In the genomic region with DNA sequence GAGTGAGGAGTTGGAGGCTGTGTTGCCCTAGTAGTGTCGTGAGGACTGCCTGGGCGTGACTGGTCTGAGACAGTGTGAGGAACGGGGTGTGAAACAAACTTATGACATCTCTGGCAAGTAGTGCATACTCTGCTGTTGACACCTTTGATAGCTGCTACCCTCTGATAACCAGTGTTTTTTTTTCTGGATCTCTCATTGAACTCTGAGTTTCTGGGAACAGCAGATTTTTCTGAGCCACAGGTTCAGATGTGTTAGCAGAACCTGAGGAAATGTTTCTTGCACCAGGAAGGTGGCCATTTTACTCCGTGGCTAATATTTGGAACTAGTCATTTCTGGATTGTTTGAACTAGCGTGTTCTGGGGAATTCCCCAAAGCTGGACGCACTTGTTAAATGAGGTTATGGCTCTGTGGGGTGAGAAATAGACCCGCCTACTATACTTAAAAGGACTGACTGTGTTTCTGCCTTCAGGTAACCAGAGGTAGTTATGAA, we compare ENCODE assay signal across 13 cellular contexts. TPM values are rescaled to one million over a fixed set of nuclear protein-coding genes. Genes with fewer than 3 reads are reported as not detected.
DNase-seq lines count a peak whose midpoint lies in the region; ATAC-seq, FAIRE-seq and TF ChIP-seq lines count a peak whose summit lies in the region.
"Had no signal": no experiment of that assay in that cellular context is flagged by ENCODE, and none has a peak within 500 bp of the region (broad histone marks: within the 10 kb centered on the region; RNA-seq: fewer than 3 reads in every experiment).

No MANE protein-coding gene starts in this region.

- no peaks in the 10 kb centered on the region for H4K20me1 ChIP-seq in GM12878 (ENCODE audit: control insufficient read depth, insufficient read depth)

- peak overlapping the region; percentile 38 for H3K4me2 ChIP-seq in GM12878 (ENCODE audit: control insufficient read depth, insufficient read depth)

- peak overlapping the region; percentile 20 for H3K27ac ChIP-seq in GM12878 (ENCODE audit: control insufficient read depth, insufficient read depth)
- H3K27ac ChIP-seq: heart right ventricle, upper lobe of left lung had no signal

- H3K9me3 ChIP-seq in GM12878 (replicated peaks; ENCODE audit: control insufficient read depth, insufficient read depth, low read length) = no peaks in the 10 kb centered on the region
- H3K9me3 ChIP-seq: HAP-1, heart right ventricle, upper lobe of left lung had no signal

- no peak for TF ChIP-seq CTCF in GM12878 (IDR thresholded peaks at IDR 0.05 in 2 of 3, conservative IDR thresholded peaks at IDR 0.05 in 1 of 3; ENCODE audit: control insufficient read depth in 2 of 3, extremely low read depth in 1 of 3, insufficient read depth in 1 of 3, low read depth in 3 of 3, low read length in 3 of 3)

- H3K27me3 ChIP-seq in GM12878 (replicated peaks in 1 of 2; ENCODE audit: control insufficient read depth in 2 of 2, insufficient read depth in 2 of 2, low read length in 1 of 2) = no peaks in the 10 kb centered on the region
- H3K27me3 ChIP-seq: heart right ventricle, upper lobe of left lung had no signal

- WGBS in GM12878 (ENCODE audit: insufficient coverage, insufficient replicate concordance, low lambda C conversion rate, missing lambda C conversion rate) = 20% methylated on average over 7 of the region's 7 CpGs

- POLR2A ChIA-PET in GM12878 (lab: Charles Lee) = interaction anchor here (1.0 to 6.6 kb wide), 4 partner anchors 13 to 49 kb away, joined by 4 to 38 read pairs (median 4); no protein-coding TSS in a partner anchor

- DNase-seq in GM12878 (ENCODE audit: low read depth, low spot score) = peak; percentile 75
- DNase-seq in NCI-H1048 (lab: John Stamatoyannopoulos, UW) = no peak
- DNase-seq in NCI-H1092 (lab: John Stamatoyannopoulos, UW) = no peak
- no peak for DNase-seq in NCI-H69 (lab: John Stamatoyannopoulos, UW)
- no peak for DNase-seq in A172 (ENCODE audit: low spot score)
- DNase-seq: activated CD8-positive, alpha-beta memory T cell treated with anti-CD3 and anti-CD28 coated beads, Interleukin-2, amount 10 ng/mL, durations not matched to agents 7 days and 5 days; central memory CD4-positive, alpha-beta T cell; heart right ventricle had no signal

- H2AFZ ChIP-seq in GM12878 (ENCODE audit: control insufficient read depth, low read depth, low read length) = peak overlapping the region; percentile 63

- in situ Hi-C loops in GM12878 (cut with MboI) = no loop called here

- CTCF ChIA-PET in GM12878 (lab: Yijun Ruan, JAX) = interaction anchor here (0.6 to 2.7 kb wide), 2 partner anchors 26 to 74 kb away, joined by 3 to 11 read pairs; no protein-coding TSS in a partner anchor

- TF ChIP-seq RAD21 in GM12878 (IDR thresholded peaks at IDR 0.05; ENCODE audit: insufficient read depth, low read depth, low read length) = no peak

- H3K9ac ChIP-seq in GM12878 (ENCODE audit: control insufficient read depth, insufficient read depth, low read length) = no peak overlapping the region; the same call in 1 of the 2 replicates

- FAIRE-seq in GM12878 (lab: Jason Lieb, UNC) = peak; percentile 75

- intact Hi-C loops in GM12878 (cut with micrococcal nuclease; ENCODE audit: unreplicated experiment) = loop anchor here (5.0 kb wide), 1 partner anchor 49 kb away; no protein-coding TSS in a partner anchor

- no peak overlapping the region for H3K4me3 ChIP-seq in GM12878
- H3K4me3 ChIP-seq: HAP-1, heart right ventricle, upper lobe of left lung had no signal

- SMC1A ChIA-PET in GM12878 (lab: Charles Lee; ENCODE audit: uncharacterized antibody, unreplicated experiment) = interaction anchor here (1.3 to 8.1 kb wide), 10 partner anchors 11 to 88 kb away, joined by 3 to 103 read pairs (median 11); no protein-coding TSS in a partner anchor

- TF ChIP-seq EP300 in GM12878 (IDR thresholded peaks at IDR 0.05; ENCODE audit: borderline replicate concordance in 1 of 2, control insufficient read depth in 1 of 2, low read depth in 2 of 2, low read length in 2 of 2) = peak in 1 of 2 experiments; percentile 44; a peak in 2 of 4 replicates

- no TSS peak for BruUV-seq in GM12878 (replicated peaks; lab: Mats Ljungman, UMichigan)

- H3K79me2 ChIP-seq in GM12878 (ENCODE audit: control insufficient read depth, insufficient read depth, low read length) = peaks cover 10% of the 10 kb centered on the region

- TF ChIP-seq POLR2A in GM12878 (IDR thresholded peaks at IDR 0.05; ENCODE audit: low read depth, low read length) = no peak

- RAD21 ChIA-PET in GM12878 (lab: Charles Lee; ENCODE audit: unreplicated experiment) = interaction anchor here (0.6 to 7.8 kb wide), 8 partner anchors 12 to 152 kb away, joined by 3 to 42 read pairs (median 3); no protein-coding TSS in a partner anchor

- H3K4me1 ChIP-seq in GM12878 (ENCODE audit: control insufficient read depth, insufficient read depth, low read length) = peaks cover 35% of the 10 kb centered on the region

- ATAC-seq in GM18499 (IDR thresholded peaks at IDR 0.05; ENCODE audit: insufficient read depth, unreplicated experiment) = peak; percentile 86
- ATAC-seq in GM19397 (IDR thresholded peaks at IDR 0.05; ENCODE audit: unreplicated experiment) = peak; percentile 77
- peak; percentile 81 for ATAC-seq in HG02981 (IDR thresholded peaks at IDR 0.05; ENCODE audit: unreplicated experiment)
- peak; percentile 79 for ATAC-seq in GM12878
- ATAC-seq: activated CD8-positive, alpha-beta memory T cell treated with anti-CD3 and anti-CD28 coated beads, Interleukin-2, amount 10 ng/mL, durations not matched to agents 7 days and 5 days had no signal

- H3K36me3 ChIP-seq in GM12878 (ENCODE audit: control insufficient read depth in 2 of 2, insufficient read depth in 2 of 2, low read length in 1 of 2) = no peaks in the 10 kb centered on the region
- H3K36me3 ChIP-seq: HAP-1, heart right ventricle, upper lobe of left lung had no signal

TF ChIP-seq in GM12878, 131 proteins besides CTCF, POLR2A, EP300 and RAD21 (continues in another document):
- 0 out of 2 replicates have a peak, but pooled peaks have one; percentile 22 for TF ChIP-seq PAX5 (IDR thresholded peaks at IDR 0.05; ENCODE audit: borderline replicate concordance, low read depth, low read length)
- TF ChIP-seq TCF12 (IDR thresholded peaks at IDR 0.05; ENCODE audit: low read depth, low read length) = 0 out of 2 replicates have a peak, but pooled peaks have one; percentile 23
- peak; percentile 79 for TF ChIP-seq MTA2 (IDR thresholded peaks at IDR 0.05; ENCODE audit: low read depth)
- no peak for TF ChIP-seq SMC3 (IDR thresholded peaks at IDR 0.05; ENCODE audit: borderline replicate concordance, low read length)
- peak; percentile 79; the same call in 1 of the 2 replicates for TF ChIP-seq FOXM1 (IDR thresholded peaks at IDR 0.05; ENCODE audit: low read depth, low read length)
- TF ChIP-seq IKZF2 (IDR thresholded peaks at IDR 0.05) = peak; percentile 66 to 67; a peak in 2 of 4 replicates
- TF ChIP-seq TCF3 (IDR thresholded peaks at IDR 0.05; ENCODE audit: borderline replicate concordance, insufficient read depth, low read depth, low read length) = no peak
- TF ChIP-seq ZNF384 (IDR thresholded peaks at IDR 0.05; ENCODE audit: borderline replicate concordance, low read depth, low read length) = peak; percentile 28; the same call in 1 of the 2 replicates
- peak; percentile 75 for TF ChIP-seq IKZF1 (conservative IDR thresholded peaks at IDR 0.05)
- TF ChIP-seq MXI1 (IDR thresholded peaks at IDR 0.05; ENCODE audit: low read depth, low read length) = peak; percentile 36; the same call in 1 of the 2 replicates
- TF ChIP-seq RCOR1 (conservative IDR thresholded peaks at IDR 0.05; ENCODE audit: low read depth, low read length) = no peak
- peak; percentile 46; the same call in 1 of the 2 replicates for TF ChIP-seq EED (IDR thresholded peaks at IDR 0.05; ENCODE audit: low read depth)
- TF ChIP-seq CREB1 (IDR thresholded peaks at IDR 0.05; ENCODE audit: low read depth) = 0 out of 2 replicates have a peak, but pooled peaks have one; percentile 42
- TF ChIP-seq, protein P1, sequence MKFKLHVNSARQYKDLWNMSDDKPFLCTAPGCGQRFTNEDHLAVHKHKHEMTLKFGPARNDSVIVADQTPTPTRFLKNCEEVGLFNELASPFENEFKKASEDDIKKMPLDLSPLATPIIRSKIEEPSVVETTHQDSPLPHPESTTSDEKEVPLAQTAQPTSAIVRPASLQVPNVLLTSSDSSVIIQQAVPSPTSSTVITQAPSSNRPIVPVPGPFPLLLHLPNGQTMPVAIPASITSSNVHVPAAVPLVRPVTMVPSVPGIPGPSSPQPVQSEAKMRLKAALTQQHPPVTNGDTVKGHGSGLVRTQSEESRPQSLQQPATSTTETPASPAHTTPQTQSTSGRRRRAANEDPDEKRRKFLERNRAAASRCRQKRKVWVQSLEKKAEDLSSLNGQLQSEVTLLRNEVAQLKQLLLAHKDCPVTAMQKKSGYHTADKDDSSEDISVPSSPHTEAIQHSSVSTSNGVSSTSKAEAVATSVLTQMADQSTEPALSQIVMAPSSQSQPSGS (IDR thresholded peaks at IDR 0.05; ENCODE audit: low read length) = peak; percentile 62
- no peak for TF ChIP-seq HDAC6 (IDR thresholded peaks at IDR 0.05; ENCODE audit: unreplicated experiment)

RNA-seq across cellular contexts. Expression of gene AUTS2, which starts 52.9 kb away (rescaled TPM):
- total RNA-seq in GM12878 (2013; cell fraction: nucleolus; rRNA removed) = 1,234 and 1,253 TPM in 2 replicates
- total RNA-seq in GM12878 (2014; rRNA removed) (23.8 and 26.8 TPM in 2 replicates), GM12878 (2014; rRNA removed; fragmentation: Illumina TruSeq; extraction: Trizol) (25.6 and 29.7 TPM in 2 replicates), GM12878 (2021) (51.6 and 55.6 TPM in 2 replicates)
- 13.7 TPM for polyA plus RNA-seq in GM12878 (2011; ENCODE audit: low read depth)
- polyA plus RNA-seq in GM12878 (2011; rRNA removed) (32.5 and 37.5 TPM in 2 replicates), GM12878 (2014; fragmentation: Illumina TruSeq; extraction: Trizol) (23.4 and 28.1 TPM in 2 replicates), GM12878 (2014; fragmentation: Nextera tagmentation; extraction: Ambion mirVana) (1 to 10 TPM; 6.4 to 6.8 TPM), GM12878 (2014; rRNA removed) (19.4 and 30.3 TPM in 2 replicates), GM12878 (2016; fragmentation: Nextera tagmentation; extraction: Ambion mirVana) (10 to 100 TPM; 15.0 to 16.2 TPM)
- 19.9 and 27.3 TPM in 2 replicates for polyA plus RNA-seq in GM12878 (2011; cell fraction: cytosol; rRNA removed)
- 211 and 223 TPM in 2 replicates for polyA plus RNA-seq in GM12878 (2011; cell fraction: nucleus; rRNA removed)
- polyA plus RNA-seq in GM12878 (2012) = 22.5 and 23.0 TPM in 2 replicates
- polyA minus RNA-seq in GM12878 (2011; rRNA and poly(A)+ RNA removed) = 203 and 249 TPM in 2 replicates
- 41.4 and 49.9 TPM in 2 replicates for polyA minus RNA-seq in GM12878 (2011; cell fraction: cytosol; rRNA and poly(A)+ RNA removed)
- polyA minus RNA-seq in GM12878 (2011; cell fraction: nucleus; rRNA and poly(A)+ RNA removed) = 479 and 749 TPM in 2 replicates
- 4.0 and 4.6 TPM in 2 replicates for total RNA-seq in A172 (2014; rRNA removed; shearing (Covaris generic))
